5 cellular contexts compared by ENCODE assay signal in genomic region chr17:21691883-21692703, GRCh38. TPM values are rescaled to one million over a fixed set of nuclear protein-coding genes. Genes with fewer than 3 reads are reported as not detected.
"Had no signal": no experiment of that assay in that cellular context is flagged by ENCODE, and none has a peak within 500 bp of the region (broad histone marks: within the 10 kb centered on the region; RNA-seq: fewer than 3 reads in every experiment).

Gene KCNJ18 (plus strand): TSS chr17:21692523. CDS start chr17:21702787, 10,264 bp downstream.

RNA-seq across cellular contexts. Expression of gene KCNJ18, which starts in this region (rescaled TPM):
- total RNA-seq: HT-29, IMR-90, M059J, SK-MEL-5 had no signal
- polyA plus RNA-seq: IMR-90, SK-N-SH had no signal
